ENCODE assay signal across 12 cellular contexts in the genomic region with DNA sequence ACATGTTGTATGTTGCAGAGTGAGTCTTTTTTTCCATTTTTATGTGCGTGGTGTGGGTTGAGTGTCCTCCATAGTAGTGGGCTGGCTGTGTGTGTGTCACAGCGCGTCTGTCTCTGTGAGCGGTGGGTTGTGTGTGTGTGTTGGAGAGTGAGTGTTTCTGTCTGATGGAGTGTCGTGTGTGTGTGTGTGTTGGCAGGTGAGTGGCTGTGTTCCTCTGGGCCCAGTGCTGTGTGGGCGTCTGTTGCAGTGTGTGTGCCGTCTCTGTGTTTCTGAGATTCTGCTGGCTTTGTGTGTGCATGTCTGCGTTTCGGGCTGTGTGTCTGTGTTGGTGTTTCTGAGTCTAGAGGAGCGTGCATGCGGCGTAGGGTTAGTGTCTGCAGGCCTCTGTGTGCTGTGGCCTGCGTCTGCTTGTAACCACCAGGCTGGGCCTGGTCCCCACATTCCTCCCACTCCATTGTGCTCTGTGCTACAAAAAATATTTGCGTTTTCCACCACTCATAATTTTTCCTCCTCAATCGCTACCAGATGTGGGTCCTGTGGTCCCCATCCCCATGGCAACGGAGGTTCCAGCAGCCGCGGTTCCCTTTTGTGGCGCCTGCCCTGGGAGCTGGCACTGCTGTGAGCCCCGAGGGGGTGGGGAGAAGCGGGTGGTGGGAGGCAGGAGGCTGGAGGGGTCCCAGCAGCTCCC. TPM values are rescaled to one million over a fixed set of nuclear protein-coding genes. Genes with fewer than 3 reads are reported as not detected.
DNase-seq lines count a peak whose midpoint lies in the region; ATAC-seq and TF ChIP-seq lines count a peak whose summit lies in the region.
"Had no signal": no experiment of that assay in that cellular context is flagged by ENCODE, and none has a peak within 500 bp of the region (broad histone marks: within the 10 kb centered on the region; RNA-seq: fewer than 3 reads in every experiment).

No MANE protein-coding gene starts in this region.

- DNase-seq in AG20443 (ENCODE audit: low spot score): peak; percentile 92
- DNase-seq in HFF-Myc (ENCODE audit: extremely low read depth, low read depth): peak; percentile 81
- DNase-seq in astrocyte of the spinal cord (ENCODE audit: low read depth, low spot score): peak; percentile 67
- DNase-seq in RWPE1 (ENCODE audit: low spot score): no peak
- no peak for DNase-seq in DMS79 treated with DMSO at 0.1 percent for 48 hours (lab: John Stamatoyannopoulos, UW)
- DNase-seq: effector memory CD8-positive, alpha-beta T cell; EL; GOT3; NK-92 treated with Interleukin-12 subunit alpha and Interleukin-12 subunit beta, amount 100 ng/mL, for 24 hours had no signal

- peak overlapping the region; percentile 38 for H3K9ac ChIP-seq in neural cell (ENCODE audit: low read length)

- CTCF ChIA-PET in RWPE1 (lab: Yijun Ruan, JAX): no interaction called here

- peak overlapping the region; percentile 22 for H3K27ac ChIP-seq in neural cell (ENCODE audit: low read length)
- no peak overlapping the region; the same call in 1 of the 2 replicates for H3K27ac ChIP-seq in RWPE1

- H3K79me2 ChIP-seq in neural cell (replicated peaks; ENCODE audit: insufficient read depth, low read length): no peaks in the 10 kb centered on the region

- no peaks in the 10 kb centered on the region for H3K9me2 ChIP-seq in neural cell (ENCODE audit: insufficient read depth, low read length)

- H3K36me3 ChIP-seq in neural cell (ENCODE audit: insufficient read depth, low read length): no peaks in the 10 kb centered on the region

- H3K9me3 ChIP-seq in neural cell (ENCODE audit: low read length): no peaks in the 10 kb centered on the region

- TF ChIP-seq CTCF in HFF-Myc (IDR thresholded peaks at IDR 0.05; ENCODE audit: low read depth, low read length, missing control alignments) (no peak), astrocyte of the spinal cord (IDR thresholded peaks at IDR 0.05; ENCODE audit: low read depth, low read length) (no peak), neural cell (IDR thresholded peaks at IDR 0.05; ENCODE audit: poor library complexity, severe bottlenecking) (no peak), RWPE1 (conservative IDR thresholded peaks at IDR 0.05; ENCODE audit: low read depth) (no peak)

- H3K4me3 ChIP-seq in HFF-Myc (replicated peaks; ENCODE audit: low read depth, low read length) (no peak overlapping the region), astrocyte of the spinal cord (ENCODE audit: low read depth, low read length) (no peak overlapping the region), neural cell (ENCODE audit: low read length) (peak overlapping the region; percentile 24)

- POLR2A ChIA-PET in RWPE1 (lab: Yijun Ruan, JAX; ENCODE audit: low non-redundant PET): interaction anchor here (0.6 kb wide), 1 partner anchor 27 kb away, joined by 3 read pairs; no protein-coding TSS in a partner anchor

- no peak overlapping the region for H2AFZ ChIP-seq in neural cell (ENCODE audit: low read depth, low read length)

- ATAC-seq in GM21825 (IDR thresholded peaks at IDR 0.05; ENCODE audit: unreplicated experiment): no peak
- no peak for ATAC-seq in HG02970 (IDR thresholded peaks at IDR 0.05; ENCODE audit: low FRiP score, unreplicated experiment)
- ATAC-seq: effector memory CD8-positive, alpha-beta T cell had no signal

- H3K27me3 ChIP-seq in neural cell (ENCODE audit: insufficient read depth, low read depth, low read length): no peaks in the 10 kb centered on the region

- no peaks in the 10 kb centered on the region for H3F3A ChIP-seq in neural cell (ENCODE audit: insufficient read depth, low read length, poor library complexity, severe bottlenecking)

- no peak for TF ChIP-seq RAD21 in neural cell (conservative IDR thresholded peaks at IDR 0.05)

- in situ Hi-C loops in astrocyte of the spinal cord (cut with HindIII; ENCODE audit: low sequenced_read_pairs): no loop called here

- TF ChIP-seq EP300 in neural cell (conservative IDR thresholded peaks at IDR 0.05; ENCODE audit: poor library complexity, severe bottlenecking): no peak

- no peaks in the 10 kb centered on the region for H4K20me1 ChIP-seq in neural cell (ENCODE audit: insufficient read depth)

- H3K4me2 ChIP-seq in neural cell (ENCODE audit: low read length): no peak overlapping the region

TF ChIP-seq in neural cell, 6 proteins besides CTCF, POLR2A, EP300 and RAD21:
- TF ChIP-seq MXI1 (conservative IDR thresholded peaks at IDR 0.05; ENCODE audit: poor library complexity, severe bottlenecking) (no peak), POLR2AphosphoS5 (IDR thresholded peaks at IDR 0.05) (peak; percentile 8)

RNA-seq across cellular contexts. Expression of gene SCARF2, which starts 15.2 kb away (rescaled TPM):
- polyA plus RNA-seq in neural cell: 3.4 and 5.0 TPM in 2 replicates
- polyA minus RNA-seq in neural cell: 1.9 and 2.9 TPM in 2 replicates

RNA-seq across cellular contexts. Expression of gene ZNF74, which starts 28.5 kb away (rescaled TPM):
- 75.6 and 79.5 TPM in 2 replicates for polyA plus RNA-seq in neural cell
- 77.1 and 90.8 TPM in 2 replicates for polyA minus RNA-seq in neural cell

Comparison
In these comparisons a context has a peak if more than half of its experiments do, and no peak if none do; other contexts are left out.
1. DNase-seq: peak in AG20443 (single experiment), HFF-Myc (single experiment) and astrocyte of the spinal cord (single experiment); none in RWPE1 (single experiment) and DMS79 treated with DMSO at 0.1 percent for 48 hours (single experiment).